2 cellular contexts compared by ENCODE assay signal in genomic region chr12:6891637-6892036, GRCh38.
TF ChIP-seq lines count a peak whose summit lies in the region.

No MANE protein-coding gene starts in this region.

TF ChIP-seq in H1, 55 proteins besides CTCF, POLR2A, EP300 and RAD21:
- TF ChIP-seq POU5F1 (IDR thresholded peaks at IDR 0.05; ENCODE audit: low read depth, low read length), result no peak
- no peak for TF ChIP-seq CTBP2 (IDR thresholded peaks at IDR 0.05; ENCODE audit: borderline replicate concordance, insufficient read depth, insufficient read length, low read length)
- no peak for TF ChIP-seq ATF3 (IDR thresholded peaks at IDR 0.05; ENCODE audit: insufficient read depth, low read depth, low read length)
- TF ChIP-seq SAP30 (IDR thresholded peaks at IDR 0.05; ENCODE audit: insufficient read depth, insufficient replicate concordance, low read length), result no peak
- no peak for TF ChIP-seq EGR1 (IDR thresholded peaks at IDR 0.05; ENCODE audit: borderline replicate concordance, low read depth, low read length)
- TF ChIP-seq CEBPB (IDR thresholded peaks at IDR 0.05; ENCODE audit: low read depth, low read length), result no peak
- TF ChIP-seq YY1 (IDR thresholded peaks at IDR 0.05; ENCODE audit: low read depth, low read length), result no peak
- TF ChIP-seq SP4 (IDR thresholded peaks at IDR 0.05; ENCODE audit: low read length), result no peak
- no peak for TF ChIP-seq JUND (IDR thresholded peaks at IDR 0.05; ENCODE audit: low read length)
- TF ChIP-seq CBX8 (IDR thresholded peaks at IDR 0.05; ENCODE audit: borderline replicate concordance, low read depth, low read length), result no peak
- no peak for TF ChIP-seq TBP (IDR thresholded peaks at IDR 0.05; ENCODE audit: low read depth, low read length)
- no peak for TF ChIP-seq TEAD4 (IDR thresholded peaks at IDR 0.05; ENCODE audit: low read depth, low read length)
- no peak for TF ChIP-seq JUN (IDR thresholded peaks at IDR 0.05; ENCODE audit: low read depth, low read length)
- no peak for TF ChIP-seq SIRT6 (IDR thresholded peaks at IDR 0.05; ENCODE audit: low read length)
- TF ChIP-seq RBBP5 (IDR thresholded peaks at IDR 0.05; ENCODE audit: borderline replicate concordance, low read depth, low read length), result no peak
- TF ChIP-seq SRF (IDR thresholded peaks at IDR 0.05; ENCODE audit: low read depth, low read length), result no peak
- no peak for TF ChIP-seq BRCA1 (IDR thresholded peaks at IDR 0.05; ENCODE audit: low read depth, low read length)

TF ChIP-seq in neural cell, 6 proteins besides CTCF, POLR2A, EP300 and RAD21:
- TF ChIP-seq POLR2AphosphoS5 (IDR thresholded peaks at IDR 0.05) (no peak), MXI1 (conservative IDR thresholded peaks at IDR 0.05; ENCODE audit: poor library complexity, severe bottlenecking) (no peak), TAF1 (IDR thresholded peaks at IDR 0.05; ENCODE audit: low read depth) (no peak), REST (IDR thresholded peaks at IDR 0.05; ENCODE audit: borderline replicate concordance) (no peak)
